In the genomic region with DNA sequence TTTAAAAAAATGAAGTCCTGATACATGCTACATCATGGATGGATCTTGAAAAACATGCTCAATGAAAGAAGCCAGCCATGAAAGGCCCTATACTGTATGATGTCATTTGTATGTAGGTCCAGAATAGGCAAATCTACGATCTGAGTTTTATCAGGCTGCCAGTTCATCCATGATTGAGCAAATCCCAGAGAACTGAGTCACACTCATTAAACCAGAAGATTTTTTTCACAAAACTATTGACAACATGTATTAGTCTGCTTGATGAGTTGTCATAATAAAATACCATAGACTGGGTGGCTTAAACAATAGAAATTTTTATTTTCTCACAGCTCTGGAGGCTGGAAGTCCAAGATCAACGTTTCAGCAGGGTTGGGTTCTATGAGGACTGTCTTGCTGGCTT, we compare ENCODE assay signal across 19 cellular contexts.
DNase-seq lines count a peak whose midpoint lies in the region; ATAC-seq, FAIRE-seq and TF ChIP-seq lines count a peak whose summit lies in the region.
"Had no signal": no experiment of that assay in that cellular context is flagged by ENCODE, and none has a peak within 500 bp of the region (broad histone marks: within the 10 kb centered on the region; RNA-seq: fewer than 3 reads in every experiment).

No MANE protein-coding gene starts in this region.

- no peak for ATAC-seq in gastrocnemius medialis
- ATAC-seq: K562 had no signal

- dilution Hi-C loops in keratinocyte (cut with MboI; ENCODE audit: extremely low pct_ligation_motif_present, low sequenced_read_pairs): no loop called here

- H4K20me1 ChIP-seq in keratinocyte (ENCODE audit: control insufficient read depth, extremely low read depth, insufficient read depth, low read length): no peaks in the 10 kb centered on the region
- H4K20me1 ChIP-seq: BLaER1 treated with 17β-estradiol and CSF1 and Interleukin-3, amounts not matched to agents 10 nM and 100 nM had no signal

- H3K36me3 Mint-ChIP-seq in chondrocyte (ENCODE audit: low read depth): peaks cover 2% of the 10 kb centered on the region
- H3K36me3 Mint-ChIP-seq in progenitor cell of endocrine pancreas (ENCODE audit: insufficient read depth): no peaks in the 10 kb centered on the region

- no peak for TF ChIP-seq POLR2A in gastrocnemius medialis (IDR thresholded peaks at IDR 0.05)

- FAIRE-seq in keratinocyte (lab: Jason Lieb, UNC): no peak
- FAIRE-seq: GM18507, HTR-8/SVneo, K562 had no signal

- DNase-seq in EH (ENCODE audit: low read depth) (peak; percentile 59), M059J (ENCODE audit: low read depth) (peak; percentile 57), chondrocyte (ENCODE audit: low spot score) (no peak), keratinocyte (ENCODE audit: low read depth, low spot score) (peak; percentile 36), activated gamma-delta T cell (lab: John Stamatoyannopoulos, UW) (no peak), NK-92 (lab: John Stamatoyannopoulos, UW; ENCODE audit: unreplicated experiment) (no peak), gastrocnemius medialis (no peak), progenitor cell of endocrine pancreas (ENCODE audit: low spot score, unreplicated experiment) (no peak)
- DNase-seq: NCI-H1092 treated with DMSO at 0.1 percent for 48 hours, NCI-H1694, NCI-H2107, NCI-H446, SHP77 treated with DMSO at 0.1 percent for 48 hours had no signal

- no peaks in the 10 kb centered on the region for H3K27me3 ChIP-seq in keratinocyte (ENCODE audit: control insufficient read depth, extremely low read depth, insufficient read depth, low read length)
- H3K27me3 ChIP-seq in gastrocnemius medialis: no peaks in the 10 kb centered on the region
- H3K27me3 ChIP-seq: BLaER1 treated with 17β-estradiol and CSF1 and Interleukin-3, amounts not matched to agents 10 nM and 100 nM had no signal

- intact Hi-C loops in gastrocnemius medialis (cut with DNase I; ENCODE audit: low total_unique reads): no loop called here

- H2AFZ ChIP-seq in keratinocyte (ENCODE audit: control insufficient read depth, low read length): no peak overlapping the region
- H2AFZ ChIP-seq: PC-9 had no signal

- TF ChIP-seq CTCF in chondrocyte (IDR thresholded peaks at IDR 0.05): no peak
- TF ChIP-seq CTCF in keratinocyte (optimal IDR thresholded peaks at IDR 0.05 in 1 of 3, IDR thresholded peaks at IDR 0.05 in 1 of 3, conservative IDR thresholded peaks at IDR 0.05 in 1 of 3; ENCODE audit: extremely low read depth in 1 of 3, insufficient read depth in 2 of 3, low read length in 3 of 3): no peak
- TF ChIP-seq CTCF in gastrocnemius medialis (IDR thresholded peaks at IDR 0.05 in 4 of 5, conservative IDR thresholded peaks at IDR 0.05 in 1 of 5): no peak
- TF ChIP-seq CTCF in progenitor cell of endocrine pancreas (IDR thresholded peaks at IDR 0.05; ENCODE audit: unreplicated experiment): no peak

- no peaks in the 10 kb centered on the region for H3K27me3 Mint-ChIP-seq in chondrocyte (ENCODE audit: low read depth)
- H3K27me3 Mint-ChIP-seq in progenitor cell of endocrine pancreas: no peaks in the 10 kb centered on the region

- H3K79me2 ChIP-seq in keratinocyte (ENCODE audit: control insufficient read depth, insufficient read depth, low read length): no peaks in the 10 kb centered on the region

- H3K36me3 ChIP-seq in keratinocyte (ENCODE audit: control insufficient read depth in 2 of 2, extremely low read depth in 1 of 2, insufficient read depth in 2 of 2, low read length in 2 of 2) (no peaks in the 10 kb centered on the region), gastrocnemius medialis (no peaks in the 10 kb centered on the region)
- H3K36me3 ChIP-seq: BLaER1 treated with 17β-estradiol and CSF1 and Interleukin-3, amounts not matched to agents 10 nM and 100 nM; HAP-1 had no signal

- in situ Hi-C loops in gastrocnemius medialis (cut with MboI; ENCODE audit: low sequenced_read_pairs in 4 of 4): no loop called here

- H3K4me3 Mint-ChIP-seq in chondrocyte (ENCODE audit: unreplicated experiment) (no peak overlapping the region), progenitor cell of endocrine pancreas (ENCODE audit: low read depth) (no peak overlapping the region)

- H3K27ac Mint-ChIP-seq in chondrocyte (ENCODE audit: unreplicated experiment) (peak overlapping the region; percentile 39), progenitor cell of endocrine pancreas (no peak overlapping the region)

- H3K4me1 ChIP-seq in keratinocyte (ENCODE audit: control insufficient read depth, extremely low read depth, insufficient read depth, low read length): no peaks in the 10 kb centered on the region
- peaks cover 0 to 15% of the 10 kb centered on the region in 2 donors for H3K4me1 ChIP-seq in gastrocnemius medialis
- H3K4me1 ChIP-seq: HAP-1 had no signal

- H3K9me1 ChIP-seq in keratinocyte (ENCODE audit: control insufficient read depth, extremely low read depth, insufficient read depth, low read length): no peaks in the 10 kb centered on the region

- H3K4me2 ChIP-seq in keratinocyte (ENCODE audit: control insufficient read depth, extremely low read depth, insufficient read depth, low read depth, low read length): no peak overlapping the region
- H3K4me2 ChIP-seq: PC-9 had no signal

- H3K4me1 Mint-ChIP-seq in chondrocyte (ENCODE audit: low read depth) (peaks cover 84% of the 10 kb centered on the region), progenitor cell of endocrine pancreas (ENCODE audit: low read depth) (peaks cover 20% of the 10 kb centered on the region)

- no peak overlapping the region for H3K9ac ChIP-seq in keratinocyte (ENCODE audit: control insufficient read depth, extremely low read depth, insufficient read depth, low read length)
- H3K9ac ChIP-seq: BLaER1 treated with 17β-estradiol and CSF1 and Interleukin-3, amounts not matched to agents 10 nM and 100 nM had no signal

- H3K27ac ChIP-seq in keratinocyte (ENCODE audit: control insufficient read depth, insufficient read depth, low read length) (peak overlapping the region; percentile 10), gastrocnemius medialis (no peak overlapping the region)
- H3K27ac ChIP-seq: BLaER1 treated with 17β-estradiol and CSF1 and Interleukin-3, amounts not matched to agents 10 nM and 100 nM; PC-9 had no signal

- H3K9me3 Mint-ChIP-seq in chondrocyte (ENCODE audit: low read depth) (peaks cover 12% of the 10 kb centered on the region), progenitor cell of endocrine pancreas (ENCODE audit: low read depth) (no peaks in the 10 kb centered on the region)

- H3K9me3 ChIP-seq in keratinocyte (ENCODE audit: control insufficient read depth, low read depth, low read length) (no peaks in the 10 kb centered on the region), gastrocnemius medialis (no peaks in the 10 kb centered on the region)
- H3K9me3 ChIP-seq: HAP-1 had no signal

- H3K4me3 ChIP-seq in keratinocyte (ENCODE audit: control insufficient read depth in 2 of 3, extremely low read depth in 1 of 3, insufficient read depth in 2 of 3, low read depth in 1 of 3, low read length in 3 of 3) (no peak overlapping the region), gastrocnemius medialis (no peak overlapping the region)
- H3K4me3 ChIP-seq: BLaER1 treated with 17β-estradiol and CSF1 and Interleukin-3, amounts not matched to agents 10 nM and 100 nM; HAP-1; K562; PC-9 had no signal

Comparison
In these comparisons a context has a peak if more than half of its experiments do, and no peak if none do; other contexts are left out.
1. DNase-seq: peak in EH (single experiment), M059J (single experiment) and keratinocyte (single experiment); none in chondrocyte (single experiment), activated gamma-delta T cell (single experiment), NK-92 (single experiment), gastrocnemius medialis (0 of 2) and progenitor cell of endocrine pancreas (single experiment).